Comparison of ENCODE assay signal across 14 cellular contexts in genomic region chr1:233735847-233736246, GRCh38.
DNase-seq lines count a peak whose midpoint lies in the region; ATAC-seq and TF ChIP-seq lines count a peak whose summit lies in the region.
"Had no signal": no experiment of that assay in that cellular context is flagged by ENCODE, and none has a peak within 500 bp of the region (broad histone marks: within the 10 kb centered on the region; RNA-seq: fewer than 3 reads in every experiment).

No MANE protein-coding gene starts in this region.

- H3K4me1 ChIP-seq in SK-N-SH (ENCODE audit: control insufficient read depth in 1 of 2, insufficient read depth in 2 of 2, low read depth in 1 of 2, low read length in 1 of 2) = peaks cover 0 to 3% of the 10 kb centered on the region in 2 experiments; a peak in 2 of 4 replicates
- no peaks in the 10 kb centered on the region for H3K4me1 ChIP-seq in smooth muscle cell (ENCODE audit: low read depth)
- H3K4me1 ChIP-seq: A549, BE2C, HAP-1 had no signal

- WGBS in SK-N-SH (ENCODE audit: low lambda C conversion rate) = 42% methylated on average over 3 of the region's 3 CpGs
- 39% methylated on average over 3 of the region's 3 CpGs for WGBS in smooth muscle cell (ENCODE audit: low lambda C conversion rate)

- H3K9me2 ChIP-seq in SK-N-SH = no peaks in the 10 kb centered on the region

- H3K27me3 ChIP-seq in SK-N-SH (ENCODE audit: insufficient read depth) (no peaks in the 10 kb centered on the region), smooth muscle cell (ENCODE audit: low read depth) (no peaks in the 10 kb centered on the region)
- H3K27me3 ChIP-seq: BE2C had no signal

- H3K9me3 ChIP-seq in SK-N-SH (no peaks in the 10 kb centered on the region), smooth muscle cell (replicated peaks; ENCODE audit: low read depth) (no peaks in the 10 kb centered on the region)
- H3K9me3 ChIP-seq: A549, BE2C, HAP-1 had no signal

- DNase-seq in LNCaP clone FGC (ENCODE audit: low read depth) = peak; percentile 73
- DNase-seq in SK-N-SH = no peak
- DNase-seq in fibroblast of villous mesenchyme (ENCODE audit: low read depth) = peak; percentile 34
- DNase-seq in smooth muscle cell (lab: John Stamatoyannopoulos, UW; ENCODE audit: unreplicated experiment) = no peak
- no peak for DNase-seq in activated T-cell treated with anti-CD3 and anti-CD28 coated beads, Interleukin-2, amount 50 U/mL, for 72 hours
- DNase-seq: BE2C; CD8-positive, alpha-beta T cell; DMS53 had no signal

- no peaks in the 10 kb centered on the region for H3K4me1 Mint-ChIP-seq in activated T-cell treated with anti-CD3 and anti-CD28 coated beads, Interleukin-2, amount 50 U/mL, for 72 hours (ENCODE audit: low read depth)
- H3K4me1 Mint-ChIP-seq: CD14-positive monocyte had no signal

- TF ChIP-seq EP300 in SK-N-SH (IDR thresholded peaks at IDR 0.05; ENCODE audit: borderline replicate concordance in 1 of 2, low read depth in 1 of 2, low read length in 1 of 2) = 0 out of 4 replicates have a peak, but pooled peaks of 1 of the 2 experiments have one; percentile 20

- CTCF ChIA-PET in SK-N-SH (lab: Yijun Ruan, JAX) = interaction anchor here (1.0 to 1.4 kb wide), 3 partner anchors 14 to 296 kb away, joined by 3 to 4 read pairs (median 3); no protein-coding TSS in a partner anchor

- ATAC-seq in activated T-cell treated with anti-CD3 and anti-CD28 coated beads, Interleukin-2, amount 50 U/mL, for 72 hours (replicated peaks in 1 of 2) = no peak
- ATAC-seq in GM21619 (IDR thresholded peaks at IDR 0.05; ENCODE audit: unreplicated experiment) (no peak), GM18870 (IDR thresholded peaks at IDR 0.05; ENCODE audit: unreplicated experiment) (no peak)
- ATAC-seq: A549; CD8-positive, alpha-beta T cell; HepG2 had no signal

- H3K9ac ChIP-seq in SK-N-SH (no peak overlapping the region), smooth muscle cell (ENCODE audit: low read depth) (no peak overlapping the region)

- no peak overlapping the region for H3K4me3 Mint-ChIP-seq in activated T-cell treated with anti-CD3 and anti-CD28 coated beads, Interleukin-2, amount 50 U/mL, for 72 hours
- H3K4me3 Mint-ChIP-seq: CD14-positive monocyte; CD8-positive, alpha-beta T cell had no signal

- H2AFZ ChIP-seq in SK-N-SH (ENCODE audit: low read depth) = no peak overlapping the region
- no peak overlapping the region for H2AFZ ChIP-seq in smooth muscle cell (ENCODE audit: low read depth)

- H3K27ac ChIP-seq in SK-N-SH (ENCODE audit: low read depth in 2 of 2, low read length in 1 of 2) = no peak overlapping the region
- peak overlapping the region; percentile 27 for H3K27ac ChIP-seq in smooth muscle cell (ENCODE audit: low read depth)
- H3K27ac ChIP-seq: A549 had no signal

- no peak for TF ChIP-seq RAD21 in SK-N-SH (IDR thresholded peaks at IDR 0.05; ENCODE audit: low read length)

- no peaks in the 10 kb centered on the region for H3K36me3 Mint-ChIP-seq in activated T-cell treated with anti-CD3 and anti-CD28 coated beads, Interleukin-2, amount 50 U/mL, for 72 hours (ENCODE audit: insufficient read depth in 2 of 2)
- H3K36me3 Mint-ChIP-seq: CD14-positive monocyte; CD8-positive, alpha-beta T cell had no signal

- H3K27me3 Mint-ChIP-seq in activated T-cell treated with anti-CD3 and anti-CD28 coated beads, Interleukin-2, amount 50 U/mL, for 72 hours (ENCODE audit: low read depth) = peaks cover 6% of the 10 kb centered on the region

- no peak overlapping the region for H3K4me3 ChIP-seq in LNCaP clone FGC (ENCODE audit: low read depth, low read length)
- no peak overlapping the region for H3K4me3 ChIP-seq in SK-N-SH (ENCODE audit: low read depth in 2 of 2, low read length in 1 of 2)
- H3K4me3 ChIP-seq in fibroblast of villous mesenchyme (ENCODE audit: low read depth, low read length) = no peak overlapping the region
- no peak overlapping the region for H3K4me3 ChIP-seq in smooth muscle cell
- H3K4me3 ChIP-seq: A549, HAP-1 had no signal

- no peaks in the 10 kb centered on the region for H4K20me1 ChIP-seq in SK-N-SH (ENCODE audit: insufficient read depth)
- no peaks in the 10 kb centered on the region for H4K20me1 ChIP-seq in smooth muscle cell (ENCODE audit: low read depth)

- H3K27ac Mint-ChIP-seq in activated T-cell treated with anti-CD3 and anti-CD28 coated beads, Interleukin-2, amount 50 U/mL, for 72 hours = no peak overlapping the region
- H3K27ac Mint-ChIP-seq: CD14-positive monocyte; CD8-positive, alpha-beta T cell had no signal

- no peak for TF ChIP-seq CTCF in LNCaP clone FGC (IDR thresholded peaks at IDR 0.05; ENCODE audit: control insufficient read depth, extremely low read depth, insufficient read depth)
- TF ChIP-seq CTCF in SK-N-SH (IDR thresholded peaks at IDR 0.05) = no peak
- no peak for TF ChIP-seq CTCF in fibroblast of villous mesenchyme (IDR thresholded peaks at IDR 0.05; ENCODE audit: insufficient read depth, low read depth, low read length)
- no peak for TF ChIP-seq CTCF in smooth muscle cell (IDR thresholded peaks at IDR 0.05; ENCODE audit: borderline replicate concordance, insufficient read depth, poor library complexity, severe bottlenecking)

- no peaks in the 10 kb centered on the region for H3K9me3 Mint-ChIP-seq in activated T-cell treated with anti-CD3 and anti-CD28 coated beads, Interleukin-2, amount 50 U/mL, for 72 hours
- H3K9me3 Mint-ChIP-seq: CD8-positive, alpha-beta T cell had no signal

- H3K36me3 ChIP-seq in SK-N-SH (replicated peaks in 1 of 2; ENCODE audit: control insufficient read depth in 1 of 2, insufficient read depth in 2 of 2, low read length in 1 of 2) = no peaks in the 10 kb centered on the region
- no peaks in the 10 kb centered on the region for H3K36me3 ChIP-seq in smooth muscle cell (ENCODE audit: low read depth)
- H3K36me3 ChIP-seq: BE2C, HAP-1 had no signal

- H3K79me2 ChIP-seq in SK-N-SH (ENCODE audit: insufficient read depth) = no peaks in the 10 kb centered on the region
- H3K79me2 ChIP-seq in smooth muscle cell (ENCODE audit: low read depth) = no peaks in the 10 kb centered on the region

- POLR2A ChIA-PET in SK-N-SH (lab: Yijun Ruan, JAX) = no interaction called here

- H3K4me2 ChIP-seq in SK-N-SH = peak overlapping the region; percentile 6; the same call in 1 of the 2 replicates
- H3K4me2 ChIP-seq in smooth muscle cell = peak overlapping the region; percentile 27
- H3K4me2 ChIP-seq: A549 had no signal

- H3F3A ChIP-seq in SK-N-SH (replicated peaks; ENCODE audit: insufficient read depth) (no peaks in the 10 kb centered on the region), smooth muscle cell (ENCODE audit: low read depth) (no peaks in the 10 kb centered on the region)

TF ChIP-seq in SK-N-SH, 30 proteins besides CTCF, POLR2A, EP300 and RAD21:
- TF ChIP-seq TCF12 (IDR thresholded peaks at IDR 0.05) (peak; percentile 27; the same call in 1 of the 2 replicates), RXRA (IDR thresholded peaks at IDR 0.05; ENCODE audit: borderline replicate concordance, low read depth) (no peak)
TF ChIP-seq in SK-N-SH: peak in this region for 1.

Comparison
In these comparisons a context has a peak if more than half of its experiments do, and no peak if none do; other contexts are left out.
1. DNase-seq: peak in LNCaP clone FGC (single experiment) and fibroblast of villous mesenchyme (single experiment); none in SK-N-SH (single experiment), smooth muscle cell (single experiment) and activated T-cell treated with anti-CD3 and anti-CD28 coated beads, Interleukin-2, amount 50 U/mL, for 72 hours (0 of 2).